ENCODE assay signal across 1 cellular context in the genomic region with DNA sequence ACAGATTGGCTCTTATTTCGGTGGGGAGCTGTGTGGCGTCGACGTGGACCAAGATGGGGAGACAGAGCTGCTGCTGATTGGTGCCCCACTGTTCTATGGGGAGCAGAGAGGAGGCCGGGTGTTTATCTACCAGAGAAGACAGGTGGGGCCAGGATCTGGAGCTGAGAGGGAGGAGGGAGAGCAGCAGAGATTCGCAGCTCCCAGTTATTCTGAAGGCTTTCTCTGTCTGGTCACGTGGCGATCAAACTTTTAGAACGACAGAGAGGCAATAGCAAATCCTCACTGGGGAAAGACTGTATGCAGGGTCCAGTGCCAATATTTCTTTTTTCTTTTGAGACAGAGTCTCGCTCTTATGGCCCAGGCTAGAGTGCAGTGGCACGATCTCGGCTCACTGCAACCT.
TF ChIP-seq lines count a peak whose summit lies in the region.

No MANE protein-coding gene starts in this region.

TF ChIP-seq in HEK293, 187 proteins besides CTCF, POLR2A, EP300 and RAD21:
- TF ChIP-seq ZNF341 (tag by site-specific recombination; IDR thresholded peaks at IDR 0.05; ENCODE audit: low read depth) (0 out of 2 replicates have a peak, but pooled peaks have one; percentile 32), ZNF266 (tag by site-specific recombination; IDR thresholded peaks at IDR 0.05; ENCODE audit: low read depth) (no peak)
TF ChIP-seq in HEK293: peak in this region for 1.
